In genomic region chr14:39080886-39081285, GRCh38 we compare ENCODE assay signal across 17 cellular contexts. TPM values are rescaled to one million over a fixed set of nuclear protein-coding genes. Genes with fewer than 3 reads are reported as not detected.
DNase-seq lines count a peak whose midpoint lies in the region; ATAC-seq and TF ChIP-seq lines count a peak whose summit lies in the region.
"Had no signal": no experiment of that assay in that cellular context is flagged by ENCODE, and none has a peak within 500 bp of the region (broad histone marks: within the 10 kb centered on the region; RNA-seq: fewer than 3 reads in every experiment).

No MANE protein-coding gene starts in this region.

- no peaks in the 10 kb centered on the region for H3K27me3 Mint-ChIP-seq in activated T-cell treated with anti-CD3 and anti-CD28 coated beads, Interleukin-2, amount 50 U/mL, for 24 hours
- no peaks in the 10 kb centered on the region for H3K27me3 Mint-ChIP-seq in natural killer cell (ENCODE audit: low read depth in 2 of 2)
- H3K27me3 Mint-ChIP-seq in natural killer cell treated with Interleukin-12 subunit alpha and Interleukin-12 subunit beta and Interleukin-15 and Interleukin-18, amount 100 ng/mL, for 72 hours, result no peaks in the 10 kb centered on the region
- H3K27me3 Mint-ChIP-seq in immature natural killer cell (ENCODE audit: low read depth in 3 of 3), result peaks cover 0 to 3% (median 0%) of the 10 kb centered on the region in 3 donors
- no peaks in the 10 kb centered on the region for H3K27me3 Mint-ChIP-seq in stimulated activated memory B cell treated with anti-CD40 and anti-IgM and Interleukin-4, amounts not matched to agents 10 μg/mL and 1 μg/mL and 100 μg/mL, for 72 hours
- H3K27me3 Mint-ChIP-seq: B cell; CD4-positive, CD25-positive, alpha-beta regulatory T cell had no signal

- no peak for TF ChIP-seq CTCF in natural killer cell (IDR thresholded peaks at IDR 0.05)

- ATAC-seq in natural killer cell (no peak), GM19328 (IDR thresholded peaks at IDR 0.05; ENCODE audit: unreplicated experiment) (no peak), HG02970 (IDR thresholded peaks at IDR 0.05; ENCODE audit: low FRiP score, unreplicated experiment) (no peak)
- no peak for ATAC-seq in natural killer cell treated with Interleukin-12 subunit alpha and Interleukin-12 subunit beta and Interleukin-15 and Interleukin-18, amount 100 ng/mL, for 72 hours
- no peak for ATAC-seq in stimulated activated memory B cell treated with anti-CD40 and anti-IgM and Interleukin-4, amounts not matched to agents 10 μg/mL and 1 μg/mL and 100 μg/mL, for 72 hours
- ATAC-seq: CD8-positive, alpha-beta T cell; GM23338; HCT116 had no signal

- no peak for DNase-seq in activated T-cell treated with anti-CD3 and anti-CD28 coated beads, Interleukin-2, amount 50 U/mL, for 24 hours
- DNase-seq in activated T-cell treated with anti-CD3 and anti-CD28 coated beads for 4 hours (no peak), natural killer cell (no peak), immature natural killer cell (no peak)
- no peak for DNase-seq in natural killer cell treated with Interleukin-12 subunit alpha and Interleukin-12 subunit beta and Interleukin-15 and Interleukin-18, amount 100 ng/mL, for 72 hours (ENCODE audit: low spot score)
- DNase-seq: Caco-2; CD4-positive, CD25-positive, alpha-beta regulatory T cell; CD8-positive, alpha-beta T cell; DMS153; DND-41; H9 had no signal

- peak overlapping the region; percentile 62 for H3K27ac Mint-ChIP-seq in activated T-cell treated with anti-CD3 and anti-CD28 coated beads, Interleukin-2, amount 50 U/mL, for 24 hours
- H3K27ac Mint-ChIP-seq in natural killer cell, result peak overlapping the region; percentile 53 to 68
- no peak overlapping the region for H3K27ac Mint-ChIP-seq in natural killer cell treated with Interleukin-12 subunit alpha and Interleukin-12 subunit beta and Interleukin-15 and Interleukin-18, amount 100 ng/mL, for 72 hours
- peak overlapping the region in 5 of 6 donors; percentile 13 to 83 (median 65) for H3K27ac Mint-ChIP-seq in immature natural killer cell
- H3K27ac Mint-ChIP-seq in stimulated activated memory B cell treated with anti-CD40 and anti-IgM and Interleukin-4, amounts not matched to agents 10 μg/mL and 1 μg/mL and 100 μg/mL, for 72 hours, result peak overlapping the region; percentile 31
- H3K27ac Mint-ChIP-seq: B cell; CD8-positive, alpha-beta T cell; GM23338 had no signal

- H3K4me3 Mint-ChIP-seq in activated T-cell treated with anti-CD3 and anti-CD28 coated beads, Interleukin-2, amount 50 U/mL, for 24 hours, result no peak overlapping the region
- H3K4me3 Mint-ChIP-seq in natural killer cell (no peak overlapping the region), immature natural killer cell (no peak overlapping the region)
- no peak overlapping the region for H3K4me3 Mint-ChIP-seq in natural killer cell treated with Interleukin-12 subunit alpha and Interleukin-12 subunit beta and Interleukin-15 and Interleukin-18, amount 100 ng/mL, for 72 hours
- H3K4me3 Mint-ChIP-seq in stimulated activated memory B cell treated with anti-CD40 and anti-IgM and Interleukin-4, amounts not matched to agents 10 μg/mL and 1 μg/mL and 100 μg/mL, for 72 hours, result no peak overlapping the region
- H3K4me3 Mint-ChIP-seq: B cell; CD4-positive, CD25-positive, alpha-beta regulatory T cell; CD8-positive, alpha-beta T cell; GM23338; H9 had no signal

- H3K36me3 Mint-ChIP-seq in activated T-cell treated with anti-CD3 and anti-CD28 coated beads, Interleukin-2, amount 50 U/mL, for 24 hours (ENCODE audit: low read depth), result peaks cover 82% of the 10 kb centered on the region
- no peaks in the 10 kb centered on the region for H3K36me3 Mint-ChIP-seq in natural killer cell
- H3K36me3 Mint-ChIP-seq in natural killer cell treated with Interleukin-12 subunit alpha and Interleukin-12 subunit beta and Interleukin-15 and Interleukin-18, amount 100 ng/mL, for 72 hours, result peaks cover 21% of the 10 kb centered on the region
- H3K36me3 Mint-ChIP-seq in immature natural killer cell, result peaks cover 18 to 51% (median 23%) of the 10 kb centered on the region in 3 donors
- peaks cover 71% of the 10 kb centered on the region for H3K36me3 Mint-ChIP-seq in stimulated activated memory B cell treated with anti-CD40 and anti-IgM and Interleukin-4, amounts not matched to agents 10 μg/mL and 1 μg/mL and 100 μg/mL, for 72 hours

- peaks cover 1% of the 10 kb centered on the region for H3K4me1 Mint-ChIP-seq in activated T-cell treated with anti-CD3 and anti-CD28 coated beads, Interleukin-2, amount 50 U/mL, for 24 hours (ENCODE audit: low read depth)
- no peaks in the 10 kb centered on the region for H3K4me1 Mint-ChIP-seq in natural killer cell
- peaks cover 0 to 2% of the 10 kb centered on the region in 2 donors for H3K4me1 Mint-ChIP-seq in natural killer cell treated with Interleukin-12 subunit alpha and Interleukin-12 subunit beta and Interleukin-15 and Interleukin-18, amount 100 ng/mL, for 72 hours (ENCODE audit: low read depth in 2 of 2)
- H3K4me1 Mint-ChIP-seq in immature natural killer cell, result no peaks in the 10 kb centered on the region
- H3K4me1 Mint-ChIP-seq in stimulated activated memory B cell treated with anti-CD40 and anti-IgM and Interleukin-4, amounts not matched to agents 10 μg/mL and 1 μg/mL and 100 μg/mL, for 72 hours, result no peaks in the 10 kb centered on the region
- H3K4me1 Mint-ChIP-seq: B cell, GM23338, H9 had no signal

- no peaks in the 10 kb centered on the region for H3K9me3 Mint-ChIP-seq in activated T-cell treated with anti-CD3 and anti-CD28 coated beads, Interleukin-2, amount 50 U/mL, for 24 hours
- no peaks in the 10 kb centered on the region for H3K9me3 Mint-ChIP-seq in natural killer cell
- no peaks in the 10 kb centered on the region for H3K9me3 Mint-ChIP-seq in natural killer cell treated with Interleukin-12 subunit alpha and Interleukin-12 subunit beta and Interleukin-15 and Interleukin-18, amount 100 ng/mL, for 72 hours
- no peaks in the 10 kb centered on the region for H3K9me3 Mint-ChIP-seq in immature natural killer cell
- no peaks in the 10 kb centered on the region for H3K9me3 Mint-ChIP-seq in stimulated activated memory B cell treated with anti-CD40 and anti-IgM and Interleukin-4, amounts not matched to agents 10 μg/mL and 1 μg/mL and 100 μg/mL, for 72 hours
- H3K9me3 Mint-ChIP-seq: CD4-positive, CD25-positive, alpha-beta regulatory T cell; CD8-positive, alpha-beta T cell; GM23338; H9 had no signal

- intact Hi-C loops in natural killer cell (cut with micrococcal nuclease), result no loop called here

RNA-seq across cellular contexts. Expression of gene SEC23A, which starts 22.1 kb away (rescaled TPM):
- total RNA-seq in natural killer cell, result 10 to 100 TPM; 61.3 to 75.5 (median 67.8) TPM
- total RNA-seq in natural killer cell treated with Interleukin-12 subunit alpha and Interleukin-12 subunit beta and Interleukin-15 and Interleukin-18, amount 100 ng/mL, for 72 hours, result 10 to 100 TPM; 59.1 to 60.0 TPM
- 10 to 100 TPM; 19.3 to 35.1 (median 29.1) TPM for polyA plus RNA-seq in immature natural killer cell

RNA-seq across cellular contexts. Expression of gene GEMIN2, which starts 33.2 kb away (rescaled TPM):
- total RNA-seq in natural killer cell, result 10 to 100 TPM in 1 of 3 donors, 1 to 10 TPM in 2; 8.4 to 12.8 (median 10.0) TPM
- total RNA-seq in natural killer cell treated with Interleukin-12 subunit alpha and Interleukin-12 subunit beta and Interleukin-15 and Interleukin-18, amount 100 ng/mL, for 72 hours, result 10 to 100 TPM; 15.6 to 29.7 TPM
- 10 to 100 TPM in 2 of 3 donors, 1 to 10 TPM in 1; 8.6 to 12.8 (median 10.1) TPM for polyA plus RNA-seq in immature natural killer cell

Comparison
In these comparisons a context has a peak if more than half of its experiments do, and no peak if none do; other contexts are left out.
1. H3K27ac Mint-ChIP-seq: peak in activated T-cell treated with anti-CD3 and anti-CD28 coated beads, Interleukin-2, amount 50 U/mL, for 24 hours (single experiment), natural killer cell (2 of 2), immature natural killer cell (5 of 6) and stimulated activated memory B cell treated with anti-CD40 and anti-IgM and Interleukin-4, amounts not matched to agents 10 μg/mL and 1 μg/mL and 100 μg/mL, for 72 hours (single experiment); none in natural killer cell treated with Interleukin-12 subunit alpha and Interleukin-12 subunit beta and Interleukin-15 and Interleukin-18, amount 100 ng/mL, for 72 hours (0 of 2).